1 cellular context compared by ENCODE assay signal in genomic region chr1:39960461-39960958, GRCh38.
TF ChIP-seq lines count a peak whose summit lies in the region.

No MANE protein-coding gene starts in this region.

TF ChIP-seq in endothelial cell of umbilical vein, 7 proteins besides CTCF, POLR2A, EP300 and RAD21 (continued from another document):
- TF ChIP-seq GATA2 (IDR thresholded peaks at IDR 0.05; ENCODE audit: insufficient read depth, insufficient read length, low read depth, low read length) (no peak), POLR2AphosphoS5 (IDR thresholded peaks at IDR 0.05; ENCODE audit: insufficient read depth, low read depth, low read length) (no peak), MAX (IDR thresholded peaks at IDR 0.05; ENCODE audit: insufficient read depth, insufficient read length) (no peak), EZH2 (IDR thresholded peaks at IDR 0.05; ENCODE audit: borderline replicate concordance, low read depth, low read length, severe bottlenecking) (no peak), JUN (IDR thresholded peaks at IDR 0.05; ENCODE audit: borderline replicate concordance, insufficient read depth, insufficient read length, low read depth) (no peak)
